Comparison of ENCODE assay signal across 16 cellular contexts in genomic region chr19:18860725-18861124, GRCh38.
"Had no signal": no experiment of that assay in that cellular context is flagged by ENCODE, and none has a peak within 500 bp of the region (broad histone marks: within the 10 kb centered on the region; RNA-seq: fewer than 3 reads in every experiment).

No MANE protein-coding gene starts in this region.

- H3K9me3 Mint-ChIP-seq: activated T-cell treated with anti-CD3 and anti-CD28 coated beads, Interleukin-2, amount 50 U/mL, for 24 hours; T-helper 2 cell treated with Interferon-gamma antibody and Interleukin-4, amounts not matched to agents 5 μg/mL and 100 μg/mL, for 36 hours had no signal

- ATAC-seq: stimulated activated naive CD8-positive, alpha-beta T cell treated with anti-CD3 and anti-CD28 coated beads, Interleukin-15, Interleukin-2, amounts not matched to agents 100 U/mL and 50 U/mL, for 24 hours had no signal

- H3K9me3 ChIP-seq: prostate gland, suprapubic skin had no signal

- H3K27ac ChIP-seq: cardiac muscle cell, prostate gland, skin epidermis, suprapubic skin had no signal

- H3K27me3 ChIP-seq: cardiac muscle cell, suprapubic skin had no signal

- H3K27ac Mint-ChIP-seq: activated T-cell treated with anti-CD3 and anti-CD28 coated beads, Interleukin-2, amount 50 U/mL, for 24 hours; T-helper 2 cell treated with Interferon-gamma antibody and Interleukin-4, amounts not matched to agents 5 μg/mL and 100 μg/mL, for 36 hours had no signal

- H3K4me3 Mint-ChIP-seq: activated T-cell treated with anti-CD3 and anti-CD28 coated beads, Interleukin-2, amount 50 U/mL, for 24 hours; T-helper 2 cell treated with Interferon-gamma antibody and Interleukin-4, amounts not matched to agents 5 μg/mL and 100 μg/mL, for 36 hours had no signal

- H3K4me1 ChIP-seq: prostate gland, suprapubic skin had no signal

- H3K27me3 Mint-ChIP-seq: activated T-cell treated with anti-CD3 and anti-CD28 coated beads, Interleukin-2, amount 50 U/mL, for 24 hours had no signal

- H3K4me3 ChIP-seq: cardiac muscle cell, prostate gland, skin epidermis, suprapubic skin had no signal

- DNase-seq: activated CD4-positive, alpha-beta T cell treated with anti-CD3 and anti-CD28 coated beads, Interleukin-2, amount 50 U/mL, for 48 hours; activated CD4-positive, CD25-positive, alpha-beta regulatory T cell treated with anti-CD3 and anti-CD28 coated beads, Interleukin-2, amount 50 U/mL, for 72 hours; activated naive CD4-positive, alpha-beta T cell treated with anti-CD3 and anti-CD28 coated beads, Interleukin-2, amount 50 U/mL, for 16 hours; activated T-cell treated with anti-CD3 and anti-CD28 coated beads, Interleukin-2, amount 50 U/mL, for 24 hours; cortex of kidney; effector memory CD4-positive, alpha-beta T cell; foreskin fibroblast; right cardiac atrium; stimulated activated CD4-positive, alpha-beta T cell treated with anti-CD3 and anti-CD28 coated beads, Interleukin-4, amount 100 ng/mL, for 24 hours; stimulated activated naive CD8-positive, alpha-beta T cell treated with anti-CD3 and anti-CD28 coated beads, Interleukin-15, Interleukin-2, amounts not matched to agents 100 U/mL and 50 U/mL, for 24 hours; trophoblast cell had no signal
